8 cellular contexts compared by ENCODE assay signal in the genomic region with DNA sequence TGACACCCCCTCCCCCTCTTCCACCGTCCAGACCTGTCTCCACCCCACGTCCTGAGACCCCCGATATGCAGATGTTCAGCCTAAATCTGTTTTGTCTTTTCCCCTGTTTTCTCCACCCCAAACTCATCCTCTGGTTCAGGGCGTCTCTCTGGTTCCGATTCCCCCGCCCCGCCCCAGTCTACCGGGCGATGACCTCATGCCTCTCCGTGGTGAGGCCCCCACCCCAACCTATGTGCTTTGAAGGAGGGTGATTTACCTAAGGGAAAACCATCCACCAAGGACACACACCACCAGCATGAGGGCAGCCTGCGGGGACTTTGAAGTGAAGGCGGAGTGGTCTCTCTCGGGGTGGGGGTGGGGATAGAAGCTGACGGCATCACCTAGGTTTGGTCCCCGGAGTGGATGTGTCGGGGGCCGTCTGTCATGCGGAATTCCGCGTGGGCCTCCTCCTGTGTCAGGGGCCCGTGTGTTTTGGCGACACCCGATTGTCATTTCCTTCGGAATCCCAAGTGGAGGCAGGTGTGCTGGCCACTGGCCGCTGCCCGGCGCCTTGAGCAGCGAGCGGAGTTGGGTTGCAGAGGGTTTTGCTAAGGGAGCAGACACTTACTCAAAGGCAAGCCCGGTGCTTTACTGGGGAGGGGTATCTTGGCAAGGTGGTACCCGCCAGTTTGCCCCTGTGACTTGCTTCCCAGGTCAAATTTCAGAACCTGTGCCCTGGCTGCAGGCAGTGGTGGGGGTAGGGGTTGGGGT. TPM values are rescaled to one million over a fixed set of nuclear protein-coding genes. Genes with fewer than 3 reads are reported as not detected.
DNase-seq lines count a peak whose midpoint lies in the region; ATAC-seq and TF ChIP-seq lines count a peak whose summit lies in the region.

No MANE protein-coding gene starts in this region.

- no peaks in the 10 kb centered on the region for H3K36me3 ChIP-seq in neural progenitor cell

- peaks cover 60% of the 10 kb centered on the region for H4K20me1 ChIP-seq in neural progenitor cell (ENCODE audit: low read depth)

- no peak for DNase-seq in HFFc6
- DNase-seq in activated CD4-positive, alpha-beta T cell treated with anti-CD3 and anti-CD28 coated beads, Interleukin-2, amount 50 U/mL, for 1 hour: peak; percentile 51
- no peak for DNase-seq in epithelial cell of prostate (ENCODE audit: low read depth, low spot score)
- DNase-seq in neural progenitor cell (ENCODE audit: low spot score): peak; percentile 41
- DNase-seq in NCI-H1105 (lab: John Stamatoyannopoulos, UW): no peak
- DNase-seq in C1 segment of cervical spinal cord (lab: John Stamatoyannopoulos, UW): no peak

- H3K36me3 Mint-ChIP-seq in HFFc6 (ENCODE audit: low read depth): peaks cover 20% of the 10 kb centered on the region
- H3K36me3 Mint-ChIP-seq in neural progenitor cell: peaks cover 10% of the 10 kb centered on the region

- H3K9me3 Mint-ChIP-seq in HFFc6 (no peaks in the 10 kb centered on the region), neural progenitor cell (no peaks in the 10 kb centered on the region)

- peak overlapping the region; percentile 96 for H3K4me3 Mint-ChIP-seq in HFFc6
- H3K4me3 Mint-ChIP-seq in neural progenitor cell: peak overlapping the region; percentile 95

- H3K27ac ChIP-seq in epithelial cell of prostate (peak overlapping the region; percentile 87), neural progenitor cell (no peak overlapping the region)

- no peak for ATAC-seq in HG03045 (IDR thresholded peaks at IDR 0.05; ENCODE audit: unreplicated experiment)
- no peak for ATAC-seq in GM21515 (IDR thresholded peaks at IDR 0.05; ENCODE audit: unreplicated experiment)

- H3K27me3 ChIP-seq in neural progenitor cell: no peaks in the 10 kb centered on the region

- H3K4me2 ChIP-seq in neural progenitor cell: peak overlapping the region; percentile 96

- no peaks in the 10 kb centered on the region for H3K9me3 ChIP-seq in neural progenitor cell (ENCODE audit: low read depth)

- H3K4me1 ChIP-seq in neural progenitor cell: peaks cover 12% of the 10 kb centered on the region

- no peak overlapping the region for H2AFZ ChIP-seq in neural progenitor cell (replicated peaks)

- H3K27me3 Mint-ChIP-seq in HFFc6 (ENCODE audit: insufficient read depth): no peaks in the 10 kb centered on the region; the same call in 1 of the 2 replicates
- peaks cover 10% of the 10 kb centered on the region for H3K27me3 Mint-ChIP-seq in neural progenitor cell (ENCODE audit: insufficient read depth, low read depth)

- H3K79me2 ChIP-seq in neural progenitor cell (ENCODE audit: low read depth): peaks cover 62% of the 10 kb centered on the region

- H3K4me3 ChIP-seq in neural progenitor cell: peak overlapping the region; percentile 99

- H3K9ac ChIP-seq in neural progenitor cell: peak overlapping the region; percentile 82

- H3F3A ChIP-seq in neural progenitor cell (ENCODE audit: low read depth): peaks cover 8% of the 10 kb centered on the region

- TF ChIP-seq CTCF in HFFc6 (IDR thresholded peaks at IDR 0.05) (no peak), neural progenitor cell (IDR thresholded peaks at IDR 0.05) (no peak)

- peaks cover 40% of the 10 kb centered on the region for H3K4me1 Mint-ChIP-seq in HFFc6 (ENCODE audit: low read depth)
- H3K4me1 Mint-ChIP-seq in neural progenitor cell: peaks cover 32% of the 10 kb centered on the region

- peak overlapping the region; percentile 87 for H3K27ac Mint-ChIP-seq in HFFc6
- H3K27ac Mint-ChIP-seq in neural progenitor cell: peak overlapping the region; percentile 72

RNA-seq across cellular contexts. Expression of a gene that starts 1.4 kb away (rescaled TPM):
- 10 to 100 TPM; 43.9 to 56.8 (median 46.0) TPM for total RNA-seq in HFFc6 (2021; fragmentation: NEBNext Ultra II Directional; extraction: Animal tissue kit (Norgen Biotek cat#: 25700))
- 16.4 and 56.1 TPM in 2 replicates for total RNA-seq in neural progenitor cell (ENCODE audit: low replicate concordance)

RNA-seq across cellular contexts. Expression of a gene that starts 7.1 kb away (rescaled TPM):
- total RNA-seq in HFFc6 (2021; fragmentation: NEBNext Ultra II Directional; extraction: Animal tissue kit (Norgen Biotek cat#: 25700)): 10 to 100 TPM; 14.3 to 20.4 (median 17.0) TPM
- 0.69 and 12.1 TPM in 2 replicates for total RNA-seq in neural progenitor cell (ENCODE audit: low replicate concordance)

RNA-seq across cellular contexts. Expression of a gene that starts 24.3 kb away (rescaled TPM):
- total RNA-seq in HFFc6 (2021; fragmentation: NEBNext Ultra II Directional; extraction: Animal tissue kit (Norgen Biotek cat#: 25700)): not detected
- total RNA-seq in neural progenitor cell (ENCODE audit: low replicate concordance): not detected in 2 replicates

RNA-seq across cellular contexts. Expression of a gene that starts 27.2 kb away (rescaled TPM):
- not detected for total RNA-seq in HFFc6 (2021; fragmentation: NEBNext Ultra II Directional; extraction: Animal tissue kit (Norgen Biotek cat#: 25700))
- 0.81 and 1.7 TPM in 2 replicates for total RNA-seq in neural progenitor cell (ENCODE audit: low replicate concordance)

RNA-seq across cellular contexts. Expression of a gene that starts 31.4 kb away (rescaled TPM):
- total RNA-seq in HFFc6 (2021; fragmentation: NEBNext Ultra II Directional; extraction: Animal tissue kit (Norgen Biotek cat#: 25700)): under 1 TPM in 5 of 6 experiments, not detected in 1; 0.25 to 0.51 (median 0.46) TPM
- total RNA-seq in neural progenitor cell (ENCODE audit: low replicate concordance): not detected in 2 replicates

Comparison
In these comparisons a context has a peak if more than half of its experiments do, and no peak if none do; other contexts are left out.
1. DNase-seq: peak in activated CD4-positive, alpha-beta T cell treated with anti-CD3 and anti-CD28 coated beads, Interleukin-2, amount 50 U/mL, for 1 hour (single experiment) and neural progenitor cell (single experiment); none in HFFc6 (single experiment), epithelial cell of prostate (single experiment), NCI-H1105 (single experiment) and C1 segment of cervical spinal cord (0 of 14).